ENCODE assay signal across 8 cellular contexts in genomic region chr2:234308814-234309195, GRCh38.
DNase-seq lines count a peak whose midpoint lies in the region; ATAC-seq and TF ChIP-seq lines count a peak whose summit lies in the region.

No MANE protein-coding gene starts in this region.

- H3K36me3 Mint-ChIP-seq in Caco-2 (ENCODE audit: insufficient read depth, unreplicated experiment): no peaks in the 10 kb centered on the region

- H3K27me3 ChIP-seq in right atrium auricular region (no peaks in the 10 kb centered on the region), Caco-2 (replicated peaks; ENCODE audit: control insufficient read depth, insufficient read depth, low read length) (no peaks in the 10 kb centered on the region)

- H3K27ac Mint-ChIP-seq in Caco-2 (ENCODE audit: unreplicated experiment): no peak overlapping the region

- no peaks in the 10 kb centered on the region for H3K4me1 ChIP-seq in right atrium auricular region
- H3K4me1 ChIP-seq in Caco-2: peaks cover 12% of the 10 kb centered on the region

- ATAC-seq in GM19467 (IDR thresholded peaks at IDR 0.05; ENCODE audit: unreplicated experiment): peak; percentile 74

- intact Hi-C loops in Caco-2 (cut with micrococcal nuclease; ENCODE audit: unreplicated experiment): no loop called here

- no peaks in the 10 kb centered on the region for H3K9me3 Mint-ChIP-seq in Caco-2 (ENCODE audit: unreplicated experiment)

- H3K4me3 Mint-ChIP-seq in Caco-2 (ENCODE audit: unreplicated experiment): no peak overlapping the region

- H3K9me3 ChIP-seq in right atrium auricular region: no peaks in the 10 kb centered on the region
- H3K9me3 ChIP-seq in Caco-2: no peaks in the 10 kb centered on the region

- no peak overlapping the region for H3K27ac ChIP-seq in right atrium auricular region

- H3K4me1 Mint-ChIP-seq in Caco-2 (ENCODE audit: low read depth, unreplicated experiment): peaks cover 22% of the 10 kb centered on the region

- DNase-seq in AG10803 (ENCODE audit: low read depth): peak; percentile 60
- peak; percentile 77 for DNase-seq in HK-2 (ENCODE audit: unreplicated experiment)
- DNase-seq in activated T-cell treated with anti-CD3 and anti-CD28 coated beads for 1 hour (ENCODE audit: low read depth): peak; percentile 39
- DNase-seq in right atrium auricular region (ENCODE audit: low spot score): peak; percentile 66
- DNase-seq in stimulated activated CD8-positive, alpha-beta memory T cell treated with anti-CD3 and anti-CD28 coated beads, Interleukin-4, amount 100 ng/mL, for 4 hours (ENCODE audit: low read depth in 2 of 2, low spot score in 1 of 2): peak; percentile 26 to 36
- no peak for DNase-seq in Caco-2
- DNase-seq in NCI-H146 treated with DMSO at 0.1 percent for 48 hours (lab: John Stamatoyannopoulos, UW; ENCODE audit: unreplicated experiment): no peak

- BruUV-seq in Caco-2 (replicated peaks; lab: Mats Ljungman, UMichigan): no TSS peak

- H3K27me3 Mint-ChIP-seq in Caco-2 (ENCODE audit: insufficient read depth, unreplicated experiment): no peaks in the 10 kb centered on the region

- no peaks in the 10 kb centered on the region for H3K36me3 ChIP-seq in right atrium auricular region
- H3K36me3 ChIP-seq in Caco-2 (ENCODE audit: control insufficient read depth, insufficient read depth, low read length): no peaks in the 10 kb centered on the region; the same call in 1 of the 2 replicates

- H3K4me3 ChIP-seq in AG10803 (ENCODE audit: low read length) (no peak overlapping the region), right atrium auricular region (no peak overlapping the region), Caco-2 (ENCODE audit: low read depth, low read length) (no peak overlapping the region)

- POLR2A ChIA-PET in Caco-2 (lab: Charles Lee): no interaction called here

- no peak for TF ChIP-seq CTCF in AG10803 (conservative IDR thresholded peaks at IDR 0.05; ENCODE audit: low read length)
- no peak for TF ChIP-seq CTCF in right atrium auricular region (IDR thresholded peaks at IDR 0.05)
- TF ChIP-seq CTCF in Caco-2 (IDR thresholded peaks at IDR 0.05; ENCODE audit: insufficient read depth in 1 of 2, low read depth in 1 of 2, low read length in 1 of 2, severe bottlenecking in 1 of 2, unreplicated experiment in 1 of 2): no peak

- CTCF ChIA-PET in Caco-2 (lab: Charles Lee): no interaction called here

Comparison
In these comparisons a context has a peak if more than half of its experiments do, and no peak if none do; other contexts are left out.
1. DNase-seq: peak in AG10803 (single experiment), HK-2 (single experiment), activated T-cell treated with anti-CD3 and anti-CD28 coated beads for 1 hour (single experiment), right atrium auricular region (single experiment) and stimulated activated CD8-positive, alpha-beta memory T cell treated with anti-CD3 and anti-CD28 coated beads, Interleukin-4, amount 100 ng/mL, for 4 hours (2 of 2); none in Caco-2 (0 of 2) and NCI-H146 treated with DMSO at 0.1 percent for 48 hours (single experiment).